Comparison of ENCODE assay signal across 26 cellular contexts in genomic region chr3:109713288-109713687, GRCh38.
"Had no signal": no experiment of that assay in that cellular context is flagged by ENCODE, and none has a peak within 500 bp of the region (broad histone marks: within the 10 kb centered on the region; RNA-seq: fewer than 3 reads in every experiment).

No MANE protein-coding gene starts in this region.

- H3K36me3 ChIP-seq: ascending aorta, breast epithelium, cardiac muscle cell, colonic mucosa had no signal

- H3K27me3 ChIP-seq: ascending aorta, breast epithelium, cardiac muscle cell, colonic mucosa had no signal

- H3K9me3 ChIP-seq: ascending aorta, breast epithelium, colonic mucosa had no signal

- H3K4me1 ChIP-seq: ascending aorta, breast epithelium, colonic mucosa had no signal

- H3K27ac ChIP-seq: ascending aorta, breast epithelium, cardiac muscle cell, colonic mucosa had no signal

- DNase-seq: activated CD4-positive, alpha-beta memory T cell treated with anti-CD3 and anti-CD28 coated beads, Interleukin-2, amount 10 ng/mL, durations not matched to agents 7 days and 5 days; activated CD4-positive, alpha-beta T cell treated with anti-CD3 and anti-CD28 coated beads for 1 hour; activated CD4-positive, alpha-beta T cell treated with anti-CD3 and anti-CD28 coated beads for 4 hours; activated CD4-positive, alpha-beta T cell treated with anti-CD3 and anti-CD28 coated beads, Interleukin-2, amount 10 ng/mL, durations not matched to agents 7 days and 5 days; activated CD4-positive, alpha-beta T cell treated with anti-CD3 and anti-CD28 coated beads, Interleukin-2, amount 50 U/mL, for 4 hours; activated CD8-positive, alpha-beta memory T cell treated with anti-CD3 and anti-CD28 coated beads, Interleukin-2, amount 50 U/mL, for 48 hours; activated gamma-delta T cell; activated naive CD4-positive, alpha-beta T cell; activated naive CD4-positive, alpha-beta T cell treated with anti-CD3 and anti-CD28 coated beads, Interleukin-2, amount 10 ng/mL, durations not matched to agents 7 days and 5 days; activated naive CD8-positive, alpha-beta T cell treated with anti-CD3 and anti-CD28 coated beads, Interleukin-2, amount 10 ng/mL, durations not matched to agents 7 days and 5 days; activated T-cell treated with anti-CD3 and anti-CD28 coated beads for 4 hours; activated T-cell treated with anti-CD3 and anti-CD28 coated beads, Interleukin-2, amount 50 U/mL, for 24 hours; activated T-cell treated with anti-CD3 and anti-CD28 coated beads, Interleukin-2, amount 50 U/mL, for 72 hours; central memory CD4-positive, alpha-beta T cell; cerebellar nuclear complex; colonic mucosa; effector memory CD4-positive, alpha-beta T cell; endodermal cell; foreskin fibroblast; head of caudate nucleus; T-helper 17 cell; T1000 had no signal

- FAIRE-seq: frontal cortex had no signal

- H3K4me3 ChIP-seq: ascending aorta, breast epithelium, cardiac muscle cell, colonic mucosa had no signal
